Comparison of ENCODE assay signal across 20 cellular contexts in the genomic region with DNA sequence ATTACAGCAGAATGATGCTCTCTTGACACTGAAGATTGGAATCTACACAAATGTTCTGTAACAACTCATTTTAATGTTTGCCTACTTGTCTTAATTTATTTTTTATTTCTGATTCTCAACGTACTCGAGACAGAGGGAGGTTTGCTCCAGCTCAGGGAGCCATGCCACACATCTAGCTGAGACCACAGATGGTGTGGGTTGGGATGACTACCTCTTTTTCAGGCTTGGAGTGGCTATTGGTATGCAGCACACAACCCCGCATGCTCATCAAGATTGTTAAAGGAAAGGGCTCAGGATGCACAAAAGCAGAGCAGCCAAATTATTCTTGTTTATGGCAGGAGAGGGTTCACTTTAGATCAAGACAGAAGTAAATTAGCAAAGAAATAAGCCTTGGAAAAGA.
DNase-seq lines count a peak whose midpoint lies in the region; ATAC-seq, FAIRE-seq and TF ChIP-seq lines count a peak whose summit lies in the region.
"Had no signal": no experiment of that assay in that cellular context is flagged by ENCODE, and none has a peak within 500 bp of the region (broad histone marks: within the 10 kb centered on the region; RNA-seq: fewer than 3 reads in every experiment).

No MANE protein-coding gene starts in this region.

- no peak for TF ChIP-seq CTCF in H1 (IDR thresholded peaks at IDR 0.05; ENCODE audit: control extremely low read depth in 1 of 3, insufficient read depth in 1 of 3, low read depth in 1 of 3, low read length in 3 of 3)

- no peak overlapping the region for H2BK12ac ChIP-seq in H1 (ENCODE audit: low read depth, low read length)

- H4K8ac ChIP-seq in H1 (ENCODE audit: extremely low read depth, insufficient read depth, low read length) = no peak overlapping the region

- no peaks in the 10 kb centered on the region for H4K20me1 ChIP-seq in H1 (replicated peaks in 1 of 2; ENCODE audit: control insufficient read depth in 1 of 2, insufficient read depth in 2 of 2, low read length in 2 of 2)
- H4K20me1 ChIP-seq: BLaER1 treated with 17β-estradiol and CSF1 and Interleukin-3, amounts not matched to agents 10 nM and 100 nM had no signal

- H3K4me3 ChIP-seq in H1 (ENCODE audit: extremely low read depth in 1 of 4, insufficient read depth in 2 of 4, low read depth in 3 of 4, low read length in 4 of 4) = no peak overlapping the region
- H3K4me3 ChIP-seq: BLaER1 treated with 17β-estradiol and CSF1 and Interleukin-3, amounts not matched to agents 10 nM and 100 nM; GM12878 had no signal

- no peak for TF ChIP-seq EP300 in H1 (IDR thresholded peaks at IDR 0.05; ENCODE audit: borderline replicate concordance in 1 of 2, low read depth in 2 of 2, low read length in 2 of 2)

- no peak for FAIRE-seq in H1 (lab: Jason Lieb, UNC)
- FAIRE-seq in GM12892 (lab: Jason Lieb, UNC) = no peak
- FAIRE-seq: A204.1, D721Med, GM12878, GM19239 had no signal

- H3K79me1 ChIP-seq in H1 (ENCODE audit: low read depth, low read length) = no peaks in the 10 kb centered on the region

- no peak for ATAC-seq in GM21526 (IDR thresholded peaks at IDR 0.05; ENCODE audit: low FRiP score, unreplicated experiment)
- ATAC-seq: CD8-positive, alpha-beta T cell; GM12878 had no signal

- H2AK5ac ChIP-seq in H1 (ENCODE audit: low read depth, low read length) = no peak overlapping the region

- no peak for TF ChIP-seq POLR2A in H1 (IDR thresholded peaks at IDR 0.05; ENCODE audit: control extremely low read depth in 1 of 2, low read depth in 2 of 2, low read length in 2 of 2)
- TF ChIP-seq POLR2A in GM12892 (IDR thresholded peaks at IDR 0.05; ENCODE audit: low read depth, low read length) = no peak

- H3K79me2 ChIP-seq in H1 (ENCODE audit: control insufficient read depth in 1 of 2, insufficient read depth in 2 of 2, low read length in 2 of 2) = no peaks in the 10 kb centered on the region

- H3K23me2 ChIP-seq in H1 (ENCODE audit: low read depth, low read length) = no peaks in the 10 kb centered on the region

- H3K27me3 ChIP-seq in H1 (replicated peaks in 1 of 4; ENCODE audit: control insufficient read depth in 3 of 4, extremely low read depth in 1 of 4, insufficient read depth in 3 of 4, low read length in 3 of 4) = no peaks in the 10 kb centered on the region
- H3K27me3 ChIP-seq: BLaER1 treated with 17β-estradiol and CSF1 and Interleukin-3, amounts not matched to agents 10 nM and 100 nM had no signal

- H3K23ac ChIP-seq in H1 (ENCODE audit: insufficient read length) = no peak overlapping the region

- no peaks in the 10 kb centered on the region for H3K36me3 ChIP-seq in H1 (ENCODE audit: control insufficient read depth in 2 of 4, insufficient read depth in 4 of 4, low read length in 3 of 4)
- H3K36me3 ChIP-seq: BLaER1 treated with 17β-estradiol and CSF1 and Interleukin-3, amounts not matched to agents 10 nM and 100 nM had no signal

- H2BK5ac ChIP-seq in H1 (ENCODE audit: low read depth, low read length) = no peak overlapping the region

- H4K91ac ChIP-seq in H1 (replicated peaks; ENCODE audit: insufficient read length, low read length) = no peak overlapping the region

- H3K4ac ChIP-seq in H1 (replicated peaks; ENCODE audit: insufficient read length, low read depth, low read length) = no peak overlapping the region

- H3K4me1 ChIP-seq in H1 (replicated peaks in 1 of 4; ENCODE audit: control insufficient read depth in 3 of 4, insufficient read depth in 4 of 4, low read length in 3 of 4) = no peaks in the 10 kb centered on the region
- H3K4me1 ChIP-seq: Caco-2 had no signal

- H3K9ac ChIP-seq in H1 (replicated peaks in 1 of 4; ENCODE audit: extremely low read depth in 1 of 4, low read depth in 3 of 4, low read length in 3 of 4) = no peak overlapping the region
- H3K9ac ChIP-seq: BLaER1 treated with 17β-estradiol and CSF1 and Interleukin-3, amounts not matched to agents 10 nM and 100 nM had no signal

- H2BK15ac ChIP-seq in H1 (ENCODE audit: low read length) = no peak overlapping the region

- 0 out of 2 replicates have a peak overlapping the region, but pooled peaks have one; percentile 11 for H2AFZ ChIP-seq in H1 (ENCODE audit: low read length)

- H3K18ac ChIP-seq in H1 (ENCODE audit: extremely low read depth, low read length) = no peak overlapping the region

- H3K4me2 ChIP-seq in H1 (ENCODE audit: insufficient read depth in 1 of 2, low read depth in 2 of 2, low read length in 2 of 2) = no peak overlapping the region
- H3K4me2 ChIP-seq: BLaER1 treated with 17β-estradiol and CSF1 and Interleukin-3, amounts not matched to agents 10 nM and 100 nM had no signal

- H2BK20ac ChIP-seq in H1 (ENCODE audit: low read length) = no peak overlapping the region

- H3K14ac ChIP-seq in H1 (ENCODE audit: insufficient read length) = no peak overlapping the region

- DNase-seq in G401 (ENCODE audit: low spot score) = peak; percentile 23
- no peak for DNase-seq in H1 (ENCODE audit: low read depth in 1 of 2, low spot score in 2 of 2)
- DNase-seq in posterior cingulate gyrus = peak in 6 of 10 donors; percentile 18 to 88 (median 44)
- no peak for DNase-seq in GM12892 (ENCODE audit: insufficient read length)
- no peak for DNase-seq in amniotic stem cell (lab: John Stamatoyannopoulos, UW)
- DNase-seq: 8988T; ACHN; Caco-2; Calu3; CD4-positive, alpha-beta T cell; CD8-positive, alpha-beta T cell; DMS79 treated with DMSO at 0.1 percent for 48 hours; GDM1 had no signal

- no peak for TF ChIP-seq RAD21 in H1 (IDR thresholded peaks at IDR 0.05 in 1 of 2, conservative IDR thresholded peaks at IDR 0.05 in 1 of 2; ENCODE audit: low read depth in 2 of 2, low read length in 2 of 2)

- in situ Hi-C loops in G401 (cut with HindIII; ENCODE audit: low sequenced_read_pairs) = no loop called here

- H3K9me3 ChIP-seq in H1 (ENCODE audit: insufficient read depth in 2 of 2, low read depth in 1 of 2, low read length in 1 of 2) = no peaks in the 10 kb centered on the region

- H2BK120ac ChIP-seq in H1 (replicated peaks; ENCODE audit: low read depth, low read length) = no peak overlapping the region

- POLR2A ChIA-PET in H1 (lab: Charles Lee; ENCODE audit: partially characterized antibody) = no interaction called here

- intact Hi-C loops in posterior cingulate gyrus (cut with DNase I) = no loop called here

- H4K5ac ChIP-seq in H1 (ENCODE audit: insufficient read length, low read depth, low read length) = no peak overlapping the region

- no peak overlapping the region for H3K56ac ChIP-seq in H1 (replicated peaks; ENCODE audit: insufficient read length, low read depth, low read length)

- CTCF ChIA-PET in H1 (lab: Charles Lee; ENCODE audit: partially characterized antibody) = interaction anchor here (0.6 to 3.3 kb wide), 7 partner anchors 11 to 512 kb away, joined by 3 to 12 read pairs (median 4); no protein-coding TSS in a partner anchor

- 94% methylated on average over 3 of the region's 3 CpGs; no CpG with 5 or more reads in 1 of the 2 experiments for WGBS in H1 (ENCODE audit: extremely low coverage in 1 of 2, insufficient coverage in 1 of 2, insufficient read length in 1 of 2, insufficient replicate concordance in 2 of 2, low coverage in 1 of 2, low lambda C conversion rate in 2 of 2, missing lambda C conversion rate in 1 of 2), 2 experiments

- H3K27ac ChIP-seq in H1 (ENCODE audit: low read depth, low read length) = no peak overlapping the region
- H3K27ac ChIP-seq: BLaER1 treated with 17β-estradiol and CSF1 and Interleukin-3, amounts not matched to agents 10 nM and 100 nM; C4-2B had no signal

TF ChIP-seq in H1, 55 proteins besides CTCF, POLR2A, EP300 and RAD21:
- TF ChIP-seq CTBP2 (IDR thresholded peaks at IDR 0.05; ENCODE audit: borderline replicate concordance, insufficient read depth, insufficient read length, low read length) = no peak
- TF ChIP-seq, protein P1, sequence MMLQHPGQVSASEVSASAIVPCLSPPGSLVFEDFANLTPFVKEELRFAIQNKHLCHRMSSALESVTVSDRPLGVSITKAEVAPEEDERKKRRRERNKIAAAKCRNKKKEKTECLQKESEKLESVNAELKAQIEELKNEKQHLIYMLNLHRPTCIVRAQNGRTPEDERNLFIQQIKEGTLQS (IDR thresholded peaks at IDR 0.05; ENCODE audit: insufficient read depth, low read depth, low read length) = no peak
- no peak for TF ChIP-seq CHD2 (IDR thresholded peaks at IDR 0.05; ENCODE audit: low read length)
- no peak for TF ChIP-seq SP2 (IDR thresholded peaks at IDR 0.05; ENCODE audit: low read length)
- no peak for TF ChIP-seq HDAC6 (IDR thresholded peaks at IDR 0.05; ENCODE audit: low read depth, low read length)
- no peak for TF ChIP-seq TAF7 (optimal IDR thresholded peaks at IDR 0.05; ENCODE audit: borderline replicate concordance, low read depth, low read length)
- TF ChIP-seq TEAD4 (IDR thresholded peaks at IDR 0.05; ENCODE audit: low read depth, low read length) = no peak
- no peak for TF ChIP-seq KDM4A (IDR thresholded peaks at IDR 0.05; ENCODE audit: low read depth, low read length, severe bottlenecking)

Comparison
In these comparisons a context has a peak if more than half of its experiments do, and no peak if none do; other contexts are left out.
1. DNase-seq: peak in G401 (single experiment) and posterior cingulate gyrus (6 of 10); none in H1 (0 of 2), GM12892 (single experiment) and amniotic stem cell (single experiment).